26 cellular contexts compared by ENCODE assay signal in genomic region chr2:111626862-111627163, GRCh38.
DNase-seq lines count a peak whose midpoint lies in the region; ATAC-seq and TF ChIP-seq lines count a peak whose summit lies in the region.
"Had no signal": no experiment of that assay in that cellular context is flagged by ENCODE, and none has a peak within 500 bp of the region (broad histone marks: within the 10 kb centered on the region; RNA-seq: fewer than 3 reads in every experiment).

No MANE protein-coding gene starts in this region.

- peaks cover 6% of the 10 kb centered on the region for H3K4me1 ChIP-seq in osteoblast (ENCODE audit: insufficient read depth, low read length)
- H3K4me1 ChIP-seq: BLaER1, Caco-2 had no signal

- H2AFZ ChIP-seq in osteoblast (ENCODE audit: low read length): no peak overlapping the region

- no peaks in the 10 kb centered on the region for H3K36me3 ChIP-seq in osteoblast (ENCODE audit: insufficient read depth, low read length)
- H3K36me3 ChIP-seq: BLaER1, MG63 had no signal

- no peak for TF ChIP-seq CTCF in osteoblast (IDR thresholded peaks at IDR 0.05; ENCODE audit: extremely low read depth, low read depth, low read length)

- H3K27me3 Mint-ChIP-seq in T-helper 1 cell treated with Interleukin-12 subunit alpha and Interleukin-12 subunit beta and Interleukin-4 antibody, amounts not matched to agents 30 μg/mL and 1 μg/mL, for 36 hours (ENCODE audit: low read depth): no peaks in the 10 kb centered on the region
- no peaks in the 10 kb centered on the region for H3K27me3 Mint-ChIP-seq in activated naive CD4-positive, alpha-beta T cell treated with anti-CD3 and anti-CD28 coated beads, Interleukin-2, amount 50 U/mL, for 24 hours
- H3K27me3 Mint-ChIP-seq in activated T-helper 2 cell treated with anti-CD3 and anti-CD28 coated beads, Interferon-gamma antibody, Interleukin-2, Interleukin-4, amounts not matched to agents 10 μg/mL and 5 μg/mL and 100 μg/mL, durations not matched to agents 14 hours and 24 hours and 36 hours (ENCODE audit: low read depth): peaks cover 15% of the 10 kb centered on the region
- H3K27me3 Mint-ChIP-seq in natural killer cell treated with Interleukin-12 subunit alpha and Interleukin-12 subunit beta and Interleukin-15 and Interleukin-18, amount 100 ng/mL, for 72 hours: no peaks in the 10 kb centered on the region

- H3K4me1 Mint-ChIP-seq in T-helper 1 cell treated with Interleukin-12 subunit alpha and Interleukin-12 subunit beta and Interleukin-4 antibody, amounts not matched to agents 30 μg/mL and 1 μg/mL, for 36 hours (ENCODE audit: low read depth): peaks cover 33% of the 10 kb centered on the region
- peaks cover 11% of the 10 kb centered on the region for H3K4me1 Mint-ChIP-seq in activated naive CD4-positive, alpha-beta T cell treated with anti-CD3 and anti-CD28 coated beads, Interleukin-2, amount 50 U/mL, for 24 hours
- H3K4me1 Mint-ChIP-seq in activated T-helper 2 cell treated with anti-CD3 and anti-CD28 coated beads, Interferon-gamma antibody, Interleukin-2, Interleukin-4, amounts not matched to agents 10 μg/mL and 5 μg/mL and 100 μg/mL, durations not matched to agents 14 hours and 24 hours and 36 hours (ENCODE audit: low read depth): peaks cover 36% of the 10 kb centered on the region
- peaks cover 32 to 43% of the 10 kb centered on the region in 2 donors for H3K4me1 Mint-ChIP-seq in natural killer cell treated with Interleukin-12 subunit alpha and Interleukin-12 subunit beta and Interleukin-15 and Interleukin-18, amount 100 ng/mL, for 72 hours (ENCODE audit: low read depth in 2 of 2)

- no peaks in the 10 kb centered on the region for H3K27me3 ChIP-seq in osteoblast (ENCODE audit: insufficient read depth, low read length)
- H3K27me3 ChIP-seq: BLaER1, MG63 had no signal

- H3K4me2 ChIP-seq in osteoblast (ENCODE audit: insufficient read depth, low read length): no peak overlapping the region
- H3K4me2 ChIP-seq: BLaER1 had no signal

- peaks cover 41% of the 10 kb centered on the region for H3K9me3 Mint-ChIP-seq in T-helper 1 cell treated with Interleukin-12 subunit alpha and Interleukin-12 subunit beta and Interleukin-4 antibody, amounts not matched to agents 30 μg/mL and 1 μg/mL, for 36 hours
- peaks cover 13% of the 10 kb centered on the region for H3K9me3 Mint-ChIP-seq in activated naive CD4-positive, alpha-beta T cell treated with anti-CD3 and anti-CD28 coated beads, Interleukin-2, amount 50 U/mL, for 24 hours
- peaks cover 46% of the 10 kb centered on the region for H3K9me3 Mint-ChIP-seq in activated T-helper 2 cell treated with anti-CD3 and anti-CD28 coated beads, Interferon-gamma antibody, Interleukin-2, Interleukin-4, amounts not matched to agents 10 μg/mL and 5 μg/mL and 100 μg/mL, durations not matched to agents 14 hours and 24 hours and 36 hours
- H3K9me3 Mint-ChIP-seq in natural killer cell treated with Interleukin-12 subunit alpha and Interleukin-12 subunit beta and Interleukin-15 and Interleukin-18, amount 100 ng/mL, for 72 hours: peaks cover 13% of the 10 kb centered on the region

- no peaks in the 10 kb centered on the region for H4K20me1 ChIP-seq in osteoblast (ENCODE audit: insufficient read depth, low read length)
- H4K20me1 ChIP-seq: BLaER1 had no signal

- intact Hi-C loops in activated T-helper 2 cell treated with anti-CD3 and anti-CD28 coated beads, Interferon-gamma antibody, Interleukin-2, Interleukin-4, amounts not matched to agents 10 μg/mL and 5 μg/mL and 100 μg/mL, durations not matched to agents 14 hours and 24 hours and 36 hours (cut with micrococcal nuclease): loop anchor here (1.0 to 5.0 kb wide), 5 partner anchors 7 to 510 kb away; no protein-coding TSS in a partner anchor

- H3K36me3 Mint-ChIP-seq in T-helper 1 cell treated with Interleukin-12 subunit alpha and Interleukin-12 subunit beta and Interleukin-4 antibody, amounts not matched to agents 30 μg/mL and 1 μg/mL, for 36 hours (ENCODE audit: low read depth): peaks cover 29% of the 10 kb centered on the region
- peaks cover 7% of the 10 kb centered on the region for H3K36me3 Mint-ChIP-seq in activated naive CD4-positive, alpha-beta T cell treated with anti-CD3 and anti-CD28 coated beads, Interleukin-2, amount 50 U/mL, for 24 hours
- H3K36me3 Mint-ChIP-seq in activated T-helper 2 cell treated with anti-CD3 and anti-CD28 coated beads, Interferon-gamma antibody, Interleukin-2, Interleukin-4, amounts not matched to agents 10 μg/mL and 5 μg/mL and 100 μg/mL, durations not matched to agents 14 hours and 24 hours and 36 hours (ENCODE audit: low read depth): peaks cover 30% of the 10 kb centered on the region
- H3K36me3 Mint-ChIP-seq in natural killer cell treated with Interleukin-12 subunit alpha and Interleukin-12 subunit beta and Interleukin-15 and Interleukin-18, amount 100 ng/mL, for 72 hours: peaks cover 42% of the 10 kb centered on the region

- ATAC-seq in natural killer cell treated with Interleukin-12 subunit alpha and Interleukin-12 subunit beta and Interleukin-15 and Interleukin-18, amount 100 ng/mL, for 72 hours: no peak
- ATAC-seq: PC-3 had no signal

- no peaks in the 10 kb centered on the region for H3K9me3 ChIP-seq in osteoblast (ENCODE audit: low read depth, low read length)

- peak overlapping the region; percentile 78 for H3K27ac Mint-ChIP-seq in T-helper 1 cell treated with Interleukin-12 subunit alpha and Interleukin-12 subunit beta and Interleukin-4 antibody, amounts not matched to agents 30 μg/mL and 1 μg/mL, for 36 hours
- H3K27ac Mint-ChIP-seq in activated naive CD4-positive, alpha-beta T cell treated with anti-CD3 and anti-CD28 coated beads, Interleukin-2, amount 50 U/mL, for 24 hours: peak overlapping the region; percentile 32
- peak overlapping the region; percentile 93 for H3K27ac Mint-ChIP-seq in activated T-helper 2 cell treated with anti-CD3 and anti-CD28 coated beads, Interferon-gamma antibody, Interleukin-2, Interleukin-4, amounts not matched to agents 10 μg/mL and 5 μg/mL and 100 μg/mL, durations not matched to agents 14 hours and 24 hours and 36 hours
- peak overlapping the region; percentile 81 to 95 for H3K27ac Mint-ChIP-seq in natural killer cell treated with Interleukin-12 subunit alpha and Interleukin-12 subunit beta and Interleukin-15 and Interleukin-18, amount 100 ng/mL, for 72 hours
- H3K27ac Mint-ChIP-seq: CD4-positive, alpha-beta memory T cell; HFFc6 had no signal

- H3K4me3 ChIP-seq in osteoblast (ENCODE audit: insufficient read depth, low read length): no peak overlapping the region
- H3K4me3 ChIP-seq: BLaER1, MG63 had no signal

- no peaks in the 10 kb centered on the region for H3K79me2 ChIP-seq in osteoblast (ENCODE audit: insufficient read depth, low read length)

- H3K4me3 Mint-ChIP-seq in T-helper 1 cell treated with Interleukin-12 subunit alpha and Interleukin-12 subunit beta and Interleukin-4 antibody, amounts not matched to agents 30 μg/mL and 1 μg/mL, for 36 hours: no peak overlapping the region
- H3K4me3 Mint-ChIP-seq in activated naive CD4-positive, alpha-beta T cell treated with anti-CD3 and anti-CD28 coated beads, Interleukin-2, amount 50 U/mL, for 24 hours: no peak overlapping the region
- H3K4me3 Mint-ChIP-seq in activated T-helper 2 cell treated with anti-CD3 and anti-CD28 coated beads, Interferon-gamma antibody, Interleukin-2, Interleukin-4, amounts not matched to agents 10 μg/mL and 5 μg/mL and 100 μg/mL, durations not matched to agents 14 hours and 24 hours and 36 hours (ENCODE audit: low read depth): no peak overlapping the region
- H3K4me3 Mint-ChIP-seq in natural killer cell treated with Interleukin-12 subunit alpha and Interleukin-12 subunit beta and Interleukin-15 and Interleukin-18, amount 100 ng/mL, for 72 hours: peak overlapping the region; percentile 80
- H3K4me3 Mint-ChIP-seq: CD4-positive, alpha-beta memory T cell; HFFc6 had no signal

- H3K27ac ChIP-seq in osteoblast (ENCODE audit: low read depth, low read length): no peak overlapping the region
- H3K27ac ChIP-seq: 22Rv1, BLaER1, RWPE1 had no signal

- DNase-seq in T-helper 1 cell (no peak), osteoblast (ENCODE audit: insufficient read length, low spot score, missing footprints) (no peak)
- DNase-seq in activated naive CD4-positive, alpha-beta T cell treated with anti-CD3 and anti-CD28 coated beads, Interleukin-2, amount 50 U/mL, for 16 hours: no peak
- no peak for DNase-seq in activated T-helper 2 cell treated with anti-CD3 and anti-CD28 coated beads, Interferon-gamma antibody, Interleukin-2, Interleukin-4, amounts not matched to agents 10 μg/mL and 5 μg/mL and 100 μg/mL, durations not matched to agents 14 hours and 24 hours and 36 hours (ENCODE audit: low spot score)
- no peak for DNase-seq in natural killer cell treated with Interleukin-12 subunit alpha and Interleukin-12 subunit beta and Interleukin-15 and Interleukin-18, amount 100 ng/mL, for 72 hours (ENCODE audit: low spot score)
- DNase-seq in stimulated activated CD4-positive, alpha-beta T cell treated with anti-CD3 and anti-CD28 coated beads, Interleukin-4, amount 100 ng/mL, for 24 hours: no peak
- DNase-seq: ACHN; Caco-2; CD4-positive, alpha-beta memory T cell; DMS 273 treated with DMSO at 0.1 percent for 48 hours; DMS79 treated with DMSO at 0.1 percent for 48 hours; H7; HFFc6; MG63; NCI-H1417; NCI-H1694 treated with DMSO at 0.1 percent for 48 hours; NCI-H2107; NCI-H446 treated with DMSO at 0.1 percent for 48 hours; NCI-H526 treated with DMSO at 0.1 percent for 48 hours; PC-3; SHP77 treated with DMSO at 0.1 percent for 48 hours had no signal

Comparison
In these comparisons a context has a peak if more than half of its experiments do, and no peak if none do; other contexts are left out.
1. H3K27ac Mint-ChIP-seq: peak in every context shown above with its lines; median percentile 93 in activated T-helper 2 cell treated with anti-CD3 and anti-CD28 coated beads, Interferon-gamma antibody, Interleukin-2, Interleukin-4, amounts not matched to agents 10 μg/mL and 5 μg/mL and 100 μg/mL, durations not matched to agents 14 hours and 24 hours and 36 hours; 88 in natural killer cell treated with Interleukin-12 subunit alpha and Interleukin-12 subunit beta and Interleukin-15 and Interleukin-18, amount 100 ng/mL, for 72 hours; 78 in T-helper 1 cell treated with Interleukin-12 subunit alpha and Interleukin-12 subunit beta and Interleukin-4 antibody, amounts not matched to agents 30 μg/mL and 1 μg/mL, for 36 hours; 32 in activated naive CD4-positive, alpha-beta T cell treated with anti-CD3 and anti-CD28 coated beads, Interleukin-2, amount 50 U/mL, for 24 hours.